10 cellular contexts compared by ENCODE assay signal in genomic region chr4:120749445-120750151, GRCh38.
DNase-seq lines count a peak whose midpoint lies in the region; ATAC-seq, FAIRE-seq and TF ChIP-seq lines count a peak whose summit lies in the region.
"Had no signal": no experiment of that assay in that cellular context is flagged by ENCODE, and none has a peak within 500 bp of the region (broad histone marks: within the 10 kb centered on the region; RNA-seq: fewer than 3 reads in every experiment).

No MANE protein-coding gene starts in this region.

- H3K36me3 ChIP-seq in OCI-LY3 (replicated peaks; ENCODE audit: low read depth, low read length) (no peaks in the 10 kb centered on the region), right atrium auricular region (no peaks in the 10 kb centered on the region)

- in situ Hi-C loops in G401 (cut with HindIII; ENCODE audit: low sequenced_read_pairs): no loop called here

- H4K20me1 ChIP-seq in OCI-LY3 (ENCODE audit: insufficient read depth, low read length): no peaks in the 10 kb centered on the region

- H2AFZ ChIP-seq in OCI-LY3 (ENCODE audit: low read depth, low read length): peak overlapping the region; percentile 30

- H3K4me3 ChIP-seq in OCI-LY3 (ENCODE audit: low read length): no peak overlapping the region
- H3K4me3 ChIP-seq in right atrium auricular region: no peak overlapping the region

- H3K27me3 ChIP-seq in OCI-LY3 (ENCODE audit: low read depth, low read length) (no peaks in the 10 kb centered on the region), right atrium auricular region (no peaks in the 10 kb centered on the region)

- no peak for DNase-seq in GM12892 (ENCODE audit: insufficient read length)
- DNase-seq in stimulated activated CD4-positive, alpha-beta T cell treated with anti-CD3 and anti-CD28 coated beads, Interleukin-1b, Interleukin-23, amount 100 ng/mL, for 48 hours: no peak
- no peak for DNase-seq in stimulated activated CD4-positive, alpha-beta T cell treated with anti-CD3 and anti-CD28 coated beads, Interleukin-4, amount 100 ng/mL, for 1 hour
- no peak for DNase-seq in G401 (ENCODE audit: low spot score)
- no peak for DNase-seq in right atrium auricular region (ENCODE audit: low spot score)

- H3K4me1 ChIP-seq in OCI-LY3 (ENCODE audit: low read length) (peaks cover 12% of the 10 kb centered on the region), right atrium auricular region (no peaks in the 10 kb centered on the region)

- ATAC-seq in GM21423 (IDR thresholded peaks at IDR 0.05; ENCODE audit: unreplicated experiment) (peak; percentile 98), HG03460 (IDR thresholded peaks at IDR 0.05; ENCODE audit: unreplicated experiment) (peak; percentile 97)

- peak; percentile 87 for FAIRE-seq in GM12892 (lab: Jason Lieb, UNC)
- FAIRE-seq: bronchial epithelial cell, G401.6 had no signal

- TF ChIP-seq POLR2A in GM12892 (IDR thresholded peaks at IDR 0.05; ENCODE audit: low read depth, low read length): no peak

- H3K27ac ChIP-seq in OCI-LY3 (ENCODE audit: low read length) (no peak overlapping the region), right atrium auricular region (no peak overlapping the region)

- no peak overlapping the region for H3K9ac ChIP-seq in OCI-LY3 (ENCODE audit: low read length)

- H3K4me2 ChIP-seq in OCI-LY3 (ENCODE audit: low read length): 0 out of 2 replicates have a peak overlapping the region, but pooled peaks have one; percentile 10

- TF ChIP-seq CTCF in OCI-LY3 (IDR thresholded peaks at IDR 0.05; ENCODE audit: low read depth, low read length): no peak
- TF ChIP-seq CTCF in right atrium auricular region (IDR thresholded peaks at IDR 0.05): no peak

- no peaks in the 10 kb centered on the region for H3K79me2 ChIP-seq in OCI-LY3 (ENCODE audit: low read length)

- H3K9me3 ChIP-seq in OCI-LY3 (ENCODE audit: insufficient read depth, low read length) (no peaks in the 10 kb centered on the region), right atrium auricular region (peaks cover 0 to 6% of the 10 kb centered on the region in 2 donors)
